In genomic region chr2:240328526-240328925, GRCh38 we compare ENCODE assay signal across 23 cellular contexts.
DNase-seq lines count a peak whose midpoint lies in the region; ATAC-seq and TF ChIP-seq lines count a peak whose summit lies in the region.
"Had no signal": no experiment of that assay in that cellular context is flagged by ENCODE, and none has a peak within 500 bp of the region (broad histone marks: within the 10 kb centered on the region; RNA-seq: fewer than 3 reads in every experiment).

No MANE protein-coding gene starts in this region.

- no peaks in the 10 kb centered on the region for H3K36me3 Mint-ChIP-seq in type B pancreatic cell
- H3K36me3 Mint-ChIP-seq: CD14-positive monocyte; CD8-positive, alpha-beta memory T cell had no signal

- H3K4me3 Mint-ChIP-seq in type B pancreatic cell: no peak overlapping the region
- H3K4me3 Mint-ChIP-seq: CD14-positive monocyte; CD4-positive, alpha-beta T cell; CD8-positive, alpha-beta memory T cell; GM23338; H9 had no signal

- H4K91ac ChIP-seq in neuronal stem cell (ENCODE audit: low read depth, low read length, poor library complexity): no peak overlapping the region

- peak overlapping the region; percentile 91 for H2BK12ac ChIP-seq in neuronal stem cell (ENCODE audit: low read length)

- peaks cover 6% of the 10 kb centered on the region for H3K4me1 Mint-ChIP-seq in type B pancreatic cell (ENCODE audit: unreplicated experiment)
- H3K4me1 Mint-ChIP-seq: CD14-positive monocyte; CD8-positive, alpha-beta memory T cell; GM23338 had no signal

- H4K8ac ChIP-seq in neuronal stem cell (ENCODE audit: low read depth, low read length): no peak overlapping the region

- peak overlapping the region; percentile 69 for H3K18ac ChIP-seq in neuronal stem cell (ENCODE audit: low read length)

- H2BK15ac ChIP-seq in neuronal stem cell (ENCODE audit: low read length): peak overlapping the region; percentile 25

- no TSS peak for BruUV-seq in OCI-LY7 (replicated peaks; lab: Mats Ljungman, UMichigan)

- H3K79me1 ChIP-seq in neuronal stem cell (ENCODE audit: low read depth, low read length): no peaks in the 10 kb centered on the region

- H3K27ac ChIP-seq in left ventricle myocardium inferior (replicated peaks): no peak overlapping the region
- H3K27ac ChIP-seq in neuronal stem cell (replicated peaks; ENCODE audit: low read length): no peak overlapping the region
- no peak overlapping the region for H3K27ac ChIP-seq in OCI-LY7 (ENCODE audit: low read depth, low read length, poor library complexity, severe bottlenecking)
- H3K27ac ChIP-seq: A549; BLaER1 treated with 17β-estradiol and CSF1 and Interleukin-3, amounts not matched to agents 10 nM and 100 nM had no signal

- CTCF ChIA-PET in OCI-LY7 (lab: Charles Lee; ENCODE audit: unreplicated experiment): no interaction called here

- H3K27me3 Mint-ChIP-seq in type B pancreatic cell: peaks cover 22% of the 10 kb centered on the region

- H3K4me1 ChIP-seq in left ventricle myocardium inferior (peaks cover 9% of the 10 kb centered on the region), neuronal stem cell (ENCODE audit: control insufficient read depth in 2 of 2, insufficient read depth in 1 of 2, low read depth in 1 of 2, low read length in 2 of 2) (peaks cover 0 to 21% of the 10 kb centered on the region in 2 donors), OCI-LY7 (ENCODE audit: insufficient read depth, low read length, poor library complexity, severe bottlenecking) (no peaks in the 10 kb centered on the region)
- H3K4me1 ChIP-seq: A549; BLaER1 treated with 17β-estradiol and CSF1 and Interleukin-3, amounts not matched to agents 10 nM and 100 nM had no signal

- H2AK5ac ChIP-seq in neuronal stem cell (ENCODE audit: low read depth, low read length): peak overlapping the region; percentile 79

- no peak overlapping the region for H2BK120ac ChIP-seq in neuronal stem cell (ENCODE audit: low read depth, low read length)

- H3K4me3 ChIP-seq in left ventricle myocardium inferior (no peak overlapping the region), neuronal stem cell (ENCODE audit: low read length in 2 of 2) (no peak overlapping the region), OCI-LY7 (ENCODE audit: low read depth, low read length, poor library complexity, severe bottlenecking) (no peak overlapping the region)
- H3K4me3 ChIP-seq: A549; BLaER1 treated with 17β-estradiol and CSF1 and Interleukin-3, amounts not matched to agents 10 nM and 100 nM; GM23338 had no signal

- intact Hi-C loops in cardiac septum (cut with DNase I) (no loop called here), left ventricle myocardium inferior (cut with micrococcal nuclease) (no loop called here), OCI-LY7 (cut with micrococcal nuclease; ENCODE audit: unreplicated experiment) (no loop called here)

- H3K4ac ChIP-seq in neuronal stem cell (ENCODE audit: low read length): no peak overlapping the region

- H3K4me2 ChIP-seq in neuronal stem cell (ENCODE audit: insufficient read depth, low read length, poor library complexity, severe bottlenecking) (no peak overlapping the region), OCI-LY7 (ENCODE audit: low read length) (no peak overlapping the region)
- H3K4me2 ChIP-seq: A549; BLaER1 treated with 17β-estradiol and CSF1 and Interleukin-3, amounts not matched to agents 10 nM and 100 nM; GM23338 had no signal

- H3K9me2 ChIP-seq in OCI-LY7 (ENCODE audit: insufficient read depth, low read length): no peaks in the 10 kb centered on the region

- no peaks in the 10 kb centered on the region for H4K20me1 ChIP-seq in OCI-LY7 (ENCODE audit: insufficient read depth, low read length)
- H4K20me1 ChIP-seq: BLaER1 treated with 17β-estradiol and CSF1 and Interleukin-3, amounts not matched to agents 10 nM and 100 nM had no signal

- peak overlapping the region; percentile 21 for H3K23ac ChIP-seq in neuronal stem cell (ENCODE audit: low read depth, low read length, poor library complexity)

- H3K36me3 ChIP-seq in left ventricle myocardium inferior (no peaks in the 10 kb centered on the region), neuronal stem cell (replicated peaks in 1 of 2; ENCODE audit: control insufficient read depth in 2 of 2, insufficient read depth in 2 of 2, low read length in 2 of 2) (no peaks in the 10 kb centered on the region), OCI-LY7 (ENCODE audit: insufficient read depth, low read length) (no peaks in the 10 kb centered on the region)
- H3K36me3 ChIP-seq: BE2C; BLaER1 treated with 17β-estradiol and CSF1 and Interleukin-3, amounts not matched to agents 10 nM and 100 nM had no signal

- POLR2A ChIA-PET in OCI-LY7 (lab: Charles Lee): no interaction called here

- H3K27me3 ChIP-seq in left ventricle myocardium inferior (ENCODE audit: low read depth) (peaks cover 20% of the 10 kb centered on the region), neuronal stem cell (ENCODE audit: control insufficient read depth in 3 of 3, insufficient read depth in 3 of 3, low read depth in 1 of 3, low read length in 3 of 3) (peaks cover 0 to 2% (median 0%) of the 10 kb centered on the region in 3 experiments)
- H3K27me3 ChIP-seq: BLaER1 treated with 17β-estradiol and CSF1 and Interleukin-3, amounts not matched to agents 10 nM and 100 nM had no signal

- H2AFZ ChIP-seq in neuronal stem cell (ENCODE audit: low read length) (peak overlapping the region; percentile 34), OCI-LY7 (ENCODE audit: low read length) (no peak overlapping the region)
- H2AFZ ChIP-seq: GM23338 had no signal

- H3K14ac ChIP-seq in neuronal stem cell (ENCODE audit: low read length): peak overlapping the region; percentile 73

- no peak for TF ChIP-seq CTCF in left ventricle myocardium inferior (IDR thresholded peaks at IDR 0.05; ENCODE audit: borderline replicate concordance)
- no peak for TF ChIP-seq CTCF in type B pancreatic cell (conservative IDR thresholded peaks at IDR 0.05)
- TF ChIP-seq CTCF in OCI-LY7 (conservative IDR thresholded peaks at IDR 0.05; ENCODE audit: low read length): no peak

- DNase-seq in cardiac septum (ENCODE audit: low spot score): peak; percentile 49
- DNase-seq in left ventricle myocardium inferior: no peak
- DNase-seq in ecto neural progenitor cell (ENCODE audit: low spot score): peak; percentile 31
- no peak for DNase-seq in neuronal stem cell (ENCODE audit: low spot score)
- peak; percentile 43 for DNase-seq in type B pancreatic cell (ENCODE audit: extremely low spot score, unreplicated experiment)
- no peak for DNase-seq in OCI-LY7 (ENCODE audit: low spot score)
- DNase-seq: 8988T; ACHN; AML-193; BE2C; Calu3; CD4-positive, alpha-beta T cell; CD8-positive, alpha-beta memory T cell; DMS53; DMS79 treated with DMSO at 0.1 percent for 48 hours; GF-D8; H9 had no signal

- H3K79me2 ChIP-seq in OCI-LY7 (ENCODE audit: insufficient read depth, low read depth, low read length): no peaks in the 10 kb centered on the region

- no peak overlapping the region for H3K9ac ChIP-seq in neuronal stem cell (ENCODE audit: low read depth, low read length, poor library complexity)
- H3K9ac ChIP-seq: BLaER1 treated with 17β-estradiol and CSF1 and Interleukin-3, amounts not matched to agents 10 nM and 100 nM had no signal

- no peak for ATAC-seq in GM21360 (IDR thresholded peaks at IDR 0.05; ENCODE audit: unreplicated experiment)
- ATAC-seq: A549, GM23338, HCT116 had no signal

- H2BK5ac ChIP-seq in neuronal stem cell (ENCODE audit: low read length): peak overlapping the region; percentile 85

- H3K9me3 ChIP-seq in left ventricle myocardium inferior (replicated peaks) (peaks cover 17% of the 10 kb centered on the region), neuronal stem cell (replicated peaks in 1 of 2; ENCODE audit: control insufficient read depth in 2 of 2, insufficient read depth in 1 of 2, low read depth in 1 of 2, low read length in 2 of 2) (peaks cover 3 to 5% of the 10 kb centered on the region in 2 donors), OCI-LY7 (ENCODE audit: low read length) (no peaks in the 10 kb centered on the region)

- H3K27ac Mint-ChIP-seq in type B pancreatic cell: no peak overlapping the region
- H3K27ac Mint-ChIP-seq: CD14-positive monocyte; CD4-positive, alpha-beta T cell; GM23338; H9 had no signal

- WGBS in neuronal stem cell (ENCODE audit: extremely low coverage in 2 of 2, insufficient read length in 2 of 2, insufficient replicate concordance in 1 of 2), 2 donors: no CpG with 5 or more reads among the region's 10 CpGs

- H3K9me3 Mint-ChIP-seq in type B pancreatic cell: peaks cover 5% of the 10 kb centered on the region

Comparison
In these comparisons a context has a peak if more than half of its experiments do, and no peak if none do; other contexts are left out.
1. DNase-seq: peak in cardiac septum (single experiment), ecto neural progenitor cell (single experiment) and type B pancreatic cell (single experiment); none in left ventricle myocardium inferior (single experiment), neuronal stem cell (single experiment) and OCI-LY7 (single experiment).